26 cellular contexts compared by ENCODE assay signal in the genomic region with DNA sequence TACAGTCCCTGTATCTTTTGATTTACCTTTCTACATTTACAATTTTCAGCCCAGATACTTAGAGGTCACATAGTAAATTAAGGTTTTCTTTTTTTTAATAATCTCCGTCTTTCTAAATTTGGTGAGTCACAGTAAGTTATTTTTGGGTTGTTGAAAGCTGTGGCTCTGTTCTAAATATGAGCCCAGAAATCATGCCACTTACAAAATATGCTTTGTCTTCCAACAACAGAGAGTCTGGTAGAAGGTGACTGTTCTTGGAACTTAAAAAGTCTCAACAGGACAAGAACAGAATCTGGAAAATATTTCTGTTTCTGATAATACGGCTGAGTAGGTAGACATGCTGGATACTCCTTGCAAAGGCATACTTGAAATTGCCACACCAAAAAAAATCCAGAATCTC. TPM values are rescaled to one million over a fixed set of nuclear protein-coding genes. Genes with fewer than 3 reads are reported as not detected.
"Had no signal": no experiment of that assay in that cellular context is flagged by ENCODE, and none has a peak within 500 bp of the region (broad histone marks: within the 10 kb centered on the region; RNA-seq: fewer than 3 reads in every experiment).

No MANE protein-coding gene starts in this region.

- H3K4me3 ChIP-seq: lower lobe of right lung, thyroid gland had no signal

- H3K27me3 ChIP-seq: brain microvascular endothelial cell, thyroid gland had no signal

- DNase-seq: activated CD4-positive, alpha-beta T cell treated with anti-CD3 and anti-CD28 coated beads for 1 hour; activated CD4-positive, alpha-beta T cell treated with anti-CD3 and anti-CD28 coated beads, Interleukin-2, amount 50 U/mL, for 1 hour; activated CD8-positive, alpha-beta T cell treated with anti-CD3 and anti-CD28 coated beads, Interleukin-2, amount 10 ng/mL, durations not matched to agents 7 days and 5 days; aorta; brain microvascular endothelial cell; central memory CD4-positive, alpha-beta T cell; effector memory CD4-positive, alpha-beta T cell; glutamatergic neuron; lower lobe of right lung; natural killer cell; retina; stimulated activated CD4-positive, alpha-beta T cell treated with anti-CD3 and anti-CD28 coated beads, Interleukin-12 subunit alpha, Interleukin-12 subunit beta, amount 100 ng/mL, for 4 hours; stimulated activated CD4-positive, alpha-beta T cell treated with anti-CD3 and anti-CD28 coated beads, Interleukin-4, amount 100 ng/mL, for 4 hours; stimulated activated naive CD8-positive, alpha-beta T cell treated with anti-CD3 and anti-CD28 coated beads, Interleukin-15, Interleukin-2, amounts not matched to agents 100 U/mL and 50 U/mL, for 24 hours; T-helper 1 cell; thyroid gland; WERI-Rb-1 had no signal

- H3K36me3 ChIP-seq: brain microvascular endothelial cell, lower lobe of right lung, thyroid gland, WERI-Rb-1 had no signal

- H3K27ac ChIP-seq: brain microvascular endothelial cell, lower lobe of right lung, thyroid gland, WERI-Rb-1 had no signal

- H3K9me3 ChIP-seq: lower lobe of right lung, thyroid gland had no signal

- H3K4me1 ChIP-seq: lower lobe of right lung, thyroid gland had no signal

- ATAC-seq: activated CD8-positive, alpha-beta T cell treated with anti-CD3 and anti-CD28 coated beads, Interleukin-2, amount 10 ng/mL, durations not matched to agents 7 days and 5 days; activated naive CD4-positive, alpha-beta T cell treated with anti-CD3 and anti-CD28 coated beads, Interleukin-2, amount 50 U/mL, for 72 hours; lower lobe of right lung; natural killer cell; stimulated activated naive CD8-positive, alpha-beta T cell treated with anti-CD3 and anti-CD28 coated beads, Interleukin-15, Interleukin-2, amounts not matched to agents 100 U/mL and 50 U/mL, for 24 hours had no signal

RNA-seq across cellular contexts. Expression of a gene that starts 16.0 kb away (rescaled TPM):
- total RNA-seq: dermis microvascular lymphatic vessel endothelial cell, frontal cortex had no signal

RNA-seq across cellular contexts. Expression of a gene that starts 36.6 kb away (rescaled TPM):
- total RNA-seq: activated CD8-positive, alpha-beta T cell treated with anti-CD3 and anti-CD28 coated beads, Interleukin-2, amount 10 ng/mL, durations not matched to agents 7 days and 5 days; activated naive CD4-positive, alpha-beta T cell treated with anti-CD3 and anti-CD28 coated beads, Interleukin-2, amount 50 U/mL, for 72 hours; aorta; dermis microvascular lymphatic vessel endothelial cell; frontal cortex; lower lobe of right lung; natural killer cell; osteoblast; progenitor cell of endocrine pancreas; subcutaneous adipose tissue; thyroid gland; urinary bladder had no signal
- polyA plus RNA-seq: adipose tissue, aorta, esophagus, urinary bladder had no signal
